1 cellular context compared by ENCODE assay signal in genomic region chr10:117411440-117412428, GRCh38.
TF ChIP-seq lines count a peak whose summit lies in the region.

No MANE protein-coding gene starts in this region.

TF ChIP-seq in GM23338, 12 proteins besides CTCF, POLR2A, EP300 and RAD21 (continued from another document):
- TF ChIP-seq ZNF462 (CRISPR knock-in tag; IDR thresholded peaks at IDR 0.05) (no peak), REST (IDR thresholded peaks at IDR 0.05; ENCODE audit: unreplicated experiment) (no peak), STAT1 (IDR thresholded peaks at IDR 0.05; ENCODE audit: unreplicated experiment) (no peak)
